23 cellular contexts compared by ENCODE assay signal in genomic region chr2:234672498-234673150, GRCh38.
DNase-seq lines count a peak whose midpoint lies in the region; ATAC-seq and TF ChIP-seq lines count a peak whose summit lies in the region.
"Had no signal": no experiment of that assay in that cellular context is flagged by ENCODE, and none has a peak within 500 bp of the region (broad histone marks: within the 10 kb centered on the region; RNA-seq: fewer than 3 reads in every experiment).

No MANE protein-coding gene starts in this region.

- TF ChIP-seq EP300 in gastroesophageal sphincter (IDR thresholded peaks at IDR 0.05), result no peak

- H2BK15ac ChIP-seq in mesenchymal stem cell (ENCODE audit: low read depth, poor library complexity, severe bottlenecking), result no peak overlapping the region

- TF ChIP-seq CTCF in HCT116 (IDR thresholded peaks at IDR 0.05 in 2 of 3, conservative IDR thresholded peaks at IDR 0.05 in 1 of 3; ENCODE audit: borderline replicate concordance in 1 of 3, insufficient read depth in 1 of 3, low read depth in 2 of 3, low read length in 2 of 3) (no peak), gastroesophageal sphincter (IDR thresholded peaks at IDR 0.05) (no peak), breast epithelium (IDR thresholded peaks at IDR 0.05) (no peak), A673 (conservative IDR thresholded peaks at IDR 0.05; ENCODE audit: low read depth, low read length) (no peak)

- peak overlapping the region; percentile 32 for H4K91ac ChIP-seq in mesenchymal stem cell (ENCODE audit: low read length)

- no peak overlapping the region for H2BK120ac ChIP-seq in mesenchymal stem cell (ENCODE audit: low read depth, low read length)

- CTCF ChIA-PET in HCT116 (lab: Charles Lee), result no interaction called here
- CTCF ChIA-PET in A673 (lab: Charles Lee), result no interaction called here

- no peaks in the 10 kb centered on the region for H3K79me2 ChIP-seq in HCT116 (ENCODE audit: insufficient read depth, low read length)

- H3K36me3 ChIP-seq in HCT116 (ENCODE audit: control insufficient read depth in 1 of 2, insufficient read depth in 2 of 2, low read length in 2 of 2) (no peaks in the 10 kb centered on the region), SJSA1 (no peaks in the 10 kb centered on the region), gastroesophageal sphincter (no peaks in the 10 kb centered on the region), mesenchymal stem cell (ENCODE audit: control insufficient read depth in 1 of 2, insufficient read depth in 2 of 2, low read depth in 1 of 2, low read length in 2 of 2) (no peaks in the 10 kb centered on the region), breast epithelium (no peaks in the 10 kb centered on the region), A673 (ENCODE audit: insufficient read depth, low read length, poor library complexity, severe bottlenecking) (no peaks in the 10 kb centered on the region)
- H3K36me3 ChIP-seq: BLaER1 had no signal

- no peak for DNase-seq in HCT116 (ENCODE audit: low read depth, low spot score)
- peak in 1 of 2 experiments; percentile 20 for DNase-seq in SJSA1 (ENCODE audit: low read depth in 1 of 2, low spot score in 2 of 2)
- DNase-seq in mesenchymal stem cell, result no peak
- no peak for DNase-seq in posterior vena cava (ENCODE audit: low spot score)
- DNase-seq in breast epithelium (ENCODE audit: low spot score in 2 of 2), result no peak
- no peak for DNase-seq in A673 (ENCODE audit: low spot score)
- DNase-seq in G401 (ENCODE audit: low spot score), result no peak
- DNase-seq: Calu3; CD4-positive, alpha-beta memory T cell; H9; KG1; NCI-H1105 treated with DMSO at 0.1 percent for 48 hours; NCI-H1694; NCI-H2081 treated with DMSO at 0.1 percent for 48 hours; NCI-H510A; NCI-H82; OCI-M1; RPMI8226; SHP77 treated with DMSO at 0.1 percent for 48 hours had no signal

- H3K4ac ChIP-seq in mesenchymal stem cell (ENCODE audit: low read depth in 1 of 2, low read length in 2 of 2), result no peak overlapping the region

- no peak for ATAC-seq in HCT116
- ATAC-seq in gastroesophageal sphincter, result peak; percentile 43
- ATAC-seq: A549, SK-N-SH treated with all-trans-retinoic acid at 6 μM for 48 hours had no signal

- H3K4me1 ChIP-seq in HCT116 (ENCODE audit: control insufficient read depth in 1 of 2, insufficient read depth in 2 of 2, low read length in 2 of 2) (peaks cover 11 to 47% of the 10 kb centered on the region in 2 experiments), SJSA1 (replicated peaks) (peaks cover 81% of the 10 kb centered on the region), gastroesophageal sphincter (no peaks in the 10 kb centered on the region), mesenchymal stem cell (ENCODE audit: control insufficient read depth, insufficient read depth, low read depth, low read length) (peaks cover 20% of the 10 kb centered on the region), breast epithelium (no peaks in the 10 kb centered on the region), A673 (ENCODE audit: insufficient read depth, low read length, poor library complexity, severe bottlenecking) (no peaks in the 10 kb centered on the region)
- H3K4me1 ChIP-seq: BLaER1 had no signal

- intact Hi-C loops in HCT116 (cut with micrococcal nuclease) (no loop called here), posterior vena cava (cut with DNase I) (no loop called here), breast epithelium (cut with DNase I; ENCODE audit: low total_unique reads) (no loop called here), A673 (cut with micrococcal nuclease; ENCODE audit: unreplicated experiment) (no loop called here)

- no peak overlapping the region for H3K9ac ChIP-seq in HCT116 (ENCODE audit: low read length)
- no peak overlapping the region for H3K9ac ChIP-seq in mesenchymal stem cell (ENCODE audit: low read length)
- H3K9ac ChIP-seq: BLaER1 had no signal

- H4K20me1 ChIP-seq in HCT116 (ENCODE audit: insufficient read depth), result no peaks in the 10 kb centered on the region
- H4K20me1 ChIP-seq: BLaER1 had no signal

- H3K79me1 ChIP-seq in mesenchymal stem cell (replicated peaks; ENCODE audit: low read length, poor library complexity, severe bottlenecking), result no peaks in the 10 kb centered on the region

- H2BK5ac ChIP-seq in mesenchymal stem cell (ENCODE audit: low read depth, low read length, poor library complexity, severe bottlenecking), result no peak overlapping the region

- RAD21 ChIA-PET in HCT116 (lab: Charles Lee; ENCODE audit: low non-redundant PET in 1 of 2, low total read pairs in 2 of 2, uncharacterized antibody in 2 of 2, unreplicated experiment in 2 of 2), result no interaction called here

- TF ChIP-seq RAD21 in HCT116 (IDR thresholded peaks at IDR 0.05; ENCODE audit: low read depth), result no peak

- 70 to 75% methylated on average over 2 to 5 of the region's 8 CpGs for WGBS in gastroesophageal sphincter (ENCODE audit: low coverage in 1 of 2), 2 donors
- 82% methylated on average over 8 of the region's 8 CpGs for WGBS in mesenchymal stem cell

- peak overlapping the region; percentile 12 to 34 for H2BK12ac ChIP-seq in mesenchymal stem cell (ENCODE audit: low read length in 2 of 2)

- POLR2A ChIA-PET in HCT116 (lab: Charles Lee) (no interaction called here), A673 (lab: Charles Lee; ENCODE audit: low non-redundant PET) (no interaction called here)

- H4K8ac ChIP-seq in mesenchymal stem cell (ENCODE audit: low read length), result no peak overlapping the region

- no peak overlapping the region for H3K23ac ChIP-seq in mesenchymal stem cell (ENCODE audit: low read length in 2 of 2)

- H3K27me3 ChIP-seq in HCT116 (ENCODE audit: insufficient read depth, low read length) (no peaks in the 10 kb centered on the region), SJSA1 (replicated peaks) (no peaks in the 10 kb centered on the region), gastroesophageal sphincter (no peaks in the 10 kb centered on the region), mesenchymal stem cell (ENCODE audit: control insufficient read depth in 1 of 2, insufficient read depth in 1 of 2, low read length in 2 of 2) (no peaks in the 10 kb centered on the region), breast epithelium (no peaks in the 10 kb centered on the region), A673 (replicated peaks; ENCODE audit: insufficient read depth, low read depth, low read length, poor library complexity) (no peaks in the 10 kb centered on the region)
- H3K27me3 ChIP-seq: BLaER1 had no signal

- H3K4me2 ChIP-seq in HCT116 (ENCODE audit: low read length) (no peak overlapping the region), mesenchymal stem cell (ENCODE audit: low read length, poor library complexity, severe bottlenecking) (no peak overlapping the region)
- H3K4me2 ChIP-seq: A549, BLaER1 had no signal

- H2AFZ ChIP-seq in HCT116 (ENCODE audit: low read depth, low read length, poor library complexity, severe bottlenecking), result peak overlapping the region; percentile 14
- H2AFZ ChIP-seq in mesenchymal stem cell (ENCODE audit: low read depth, low read length), result no peak overlapping the region

- BruUV-seq in HCT116 (replicated peaks; lab: Mats Ljungman, UMichigan) (no TSS peak), A673 (replicated peaks; lab: Mats Ljungman, UMichigan) (no TSS peak)

- H2AK5ac ChIP-seq in mesenchymal stem cell (ENCODE audit: low read length, severe bottlenecking), result peak overlapping the region; percentile 92

- no peak overlapping the region for H3K18ac ChIP-seq in mesenchymal stem cell (ENCODE audit: low read depth in 1 of 2, low read length in 2 of 2)

- no peak overlapping the region for H3K14ac ChIP-seq in mesenchymal stem cell (ENCODE audit: low read length in 2 of 2)

- TF ChIP-seq POLR2A in HCT116 (IDR thresholded peaks at IDR 0.05; ENCODE audit: borderline replicate concordance, extremely low read depth, insufficient read depth, insufficient read length), result no peak
- no peak for TF ChIP-seq POLR2A in gastroesophageal sphincter (IDR thresholded peaks at IDR 0.05)
- no peak for TF ChIP-seq POLR2A in breast epithelium (IDR thresholded peaks at IDR 0.05)

- no peaks in the 10 kb centered on the region for H3K9me3 ChIP-seq in HCT116 (ENCODE audit: control insufficient read depth in 1 of 2, insufficient read depth in 1 of 2, low read depth in 1 of 2, low read length in 2 of 2)
- H3K9me3 ChIP-seq in SJSA1 (replicated peaks), result no peaks in the 10 kb centered on the region
- H3K9me3 ChIP-seq in gastroesophageal sphincter, result no peaks in the 10 kb centered on the region
- H3K9me3 ChIP-seq in mesenchymal stem cell (ENCODE audit: control insufficient read depth, low read length), result no peaks in the 10 kb centered on the region
- no peaks in the 10 kb centered on the region for H3K9me3 ChIP-seq in breast epithelium
- no peaks in the 10 kb centered on the region for H3K9me3 ChIP-seq in A673 (ENCODE audit: low read depth, low read length, poor library complexity, severe bottlenecking)
- H3K9me3 ChIP-seq: BLaER1 had no signal

- H3K27ac ChIP-seq in HCT116 (ENCODE audit: low read depth, low read length) (no peak overlapping the region), SJSA1 (peak overlapping the region; percentile 99), gastroesophageal sphincter (no peak overlapping the region), mesenchymal stem cell (ENCODE audit: low read length, poor library complexity, severe bottlenecking) (no peak overlapping the region), breast epithelium (no peak overlapping the region), A673 (ENCODE audit: low read depth, low read length, poor library complexity, severe bottlenecking) (no peak overlapping the region)
- H3K27ac ChIP-seq: BLaER1 had no signal

- no peaks in the 10 kb centered on the region for H3K9me2 ChIP-seq in HCT116 (ENCODE audit: insufficient read depth)

- in situ Hi-C loops in G401 (cut with HindIII; ENCODE audit: low sequenced_read_pairs), result no loop called here

- H3K4me3 ChIP-seq in HCT116 (replicated peaks in 1 of 2; ENCODE audit: low read depth in 1 of 2, low read length in 2 of 2) (no peak overlapping the region), SJSA1 (no peak overlapping the region), gastroesophageal sphincter (no peak overlapping the region), mesenchymal stem cell (ENCODE audit: insufficient read depth in 1 of 2, low read depth in 1 of 2, low read length in 2 of 2) (no peak overlapping the region), breast epithelium (no peak overlapping the region), A673 (ENCODE audit: low read depth, low read length, poor library complexity, severe bottlenecking) (no peak overlapping the region)
- H3K4me3 ChIP-seq: A549, BLaER1 had no signal

TF ChIP-seq in HCT116, 20 proteins besides CTCF, POLR2A, EP300 and RAD21 (continues in another document):
- no peak for TF ChIP-seq EZH2 (IDR thresholded peaks at IDR 0.05)
- TF ChIP-seq ATF3 (IDR thresholded peaks at IDR 0.05), result no peak
- TF ChIP-seq CBX3 (IDR thresholded peaks at IDR 0.05; ENCODE audit: low read depth), result no peak
